11 cellular contexts compared by ENCODE assay signal in the genomic region with DNA sequence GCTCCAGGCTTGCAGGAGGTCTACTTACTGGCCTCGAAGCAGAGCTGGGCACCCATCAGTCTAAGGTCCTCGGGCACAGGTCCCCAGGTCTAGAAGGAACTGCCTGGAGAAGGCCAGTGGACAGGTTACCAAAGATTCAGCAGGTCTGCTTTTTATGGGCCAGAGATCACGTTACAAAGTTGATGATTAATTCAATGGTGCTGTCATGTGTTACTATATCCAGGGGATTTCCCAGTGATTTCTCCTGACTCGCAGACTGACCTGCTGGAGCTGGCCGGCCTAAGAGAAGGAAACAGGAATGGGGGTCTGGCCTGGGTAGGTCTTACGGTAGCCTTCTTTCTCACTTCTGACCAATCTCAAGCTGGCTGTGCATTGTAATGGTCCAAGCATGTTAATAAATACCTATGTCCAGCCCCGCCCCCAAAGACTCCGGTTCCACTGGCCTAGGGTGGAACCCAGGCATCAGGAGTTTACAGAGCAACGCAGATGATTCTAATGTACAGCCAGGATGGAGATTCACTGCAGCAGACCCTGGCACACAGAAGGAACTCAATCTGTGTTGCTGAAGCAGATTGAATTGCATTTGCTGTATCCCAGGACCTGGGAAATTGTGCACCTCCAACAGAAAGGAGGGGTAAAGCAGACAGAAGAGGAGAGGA. TPM values are rescaled to one million over a fixed set of nuclear protein-coding genes. Genes with fewer than 3 reads are reported as not detected.
DNase-seq lines count a peak whose midpoint lies in the region; ATAC-seq and TF ChIP-seq lines count a peak whose summit lies in the region.
"Had no signal": no experiment of that assay in that cellular context is flagged by ENCODE, and none has a peak within 500 bp of the region (broad histone marks: within the 10 kb centered on the region; RNA-seq: fewer than 3 reads in every experiment).

A gene with protein sequence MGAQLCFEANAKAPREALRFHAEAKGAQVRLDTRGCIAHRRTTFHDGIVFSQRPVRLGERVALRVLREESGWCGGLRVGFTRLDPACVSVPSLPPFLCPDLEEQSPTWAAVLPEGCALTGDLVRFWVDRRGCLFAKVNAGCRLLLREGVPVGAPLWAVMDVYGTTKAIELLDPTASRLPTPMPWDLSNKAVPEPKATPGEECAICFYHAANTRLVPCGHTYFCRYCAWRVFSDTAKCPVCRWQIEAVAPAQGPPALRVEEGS (minus strand): TSS at position 127 of the 659 bp plus-strand sequence. CDS start 71 bp downstream, at position 56.

- no peak within 1 kb of the TSS for H3K4me3 ChIP-seq in LNCaP clone FGC (ENCODE audit: low read depth, low read length)
- H3K4me3 ChIP-seq in choroid plexus epithelial cell (ENCODE audit: low read depth, low read length) = no peak within 1 kb of the TSS
- H3K4me3 ChIP-seq: SJCRH30 had no signal

- peak within 1 kb of the TSS; percentile 23 for H3K27ac Mint-ChIP-seq in nephron progenitor cell
- H3K27ac Mint-ChIP-seq: activated naive CD4-positive, alpha-beta T cell treated with anti-CD3 and anti-CD28 coated beads, Interleukin-2, amount 50 U/mL, for 24 hours had no signal

- no peak within 1 kb of the TSS for H3K4me3 Mint-ChIP-seq in nephron progenitor cell

- H3K9me3 Mint-ChIP-seq in nephron progenitor cell = no peaks in the 10 kb centered on the region
- H3K9me3 Mint-ChIP-seq: activated naive CD4-positive, alpha-beta T cell treated with anti-CD3 and anti-CD28 coated beads, Interleukin-2, amount 50 U/mL, for 24 hours had no signal

- H3K4me1 Mint-ChIP-seq in nephron progenitor cell = peaks cover 40% of the 10 kb centered on the region

- no peaks in the 10 kb centered on the region for H3K36me3 Mint-ChIP-seq in nephron progenitor cell (ENCODE audit: low read depth)
- H3K36me3 Mint-ChIP-seq: activated naive CD4-positive, alpha-beta T cell treated with anti-CD3 and anti-CD28 coated beads, Interleukin-2, amount 50 U/mL, for 24 hours had no signal

- H3K27me3 Mint-ChIP-seq in nephron progenitor cell (ENCODE audit: low read depth, poor library complexity) = peaks cover 14% of the 10 kb centered on the region

- TF ChIP-seq CTCF in LNCaP clone FGC (IDR thresholded peaks at IDR 0.05; ENCODE audit: control insufficient read depth, extremely low read depth, insufficient read depth) (no peak), choroid plexus epithelial cell (conservative IDR thresholded peaks at IDR 0.05; ENCODE audit: low read depth, low read length) (no peak), nephron progenitor cell (IDR thresholded peaks at IDR 0.05) (no peak)

- no peak for ATAC-seq in GM21381 (IDR thresholded peaks at IDR 0.05; ENCODE audit: unreplicated experiment)

- DNase-seq in Daoy (ENCODE audit: low read depth) (peak; percentile 73), LNCaP clone FGC (ENCODE audit: low read depth) (peak; percentile 42), choroid plexus epithelial cell (ENCODE audit: low read depth) (peak; percentile 75), nephron progenitor cell (peak; percentile 40), NCI-H2029 treated with DMSO at 0.1 percent for 48 hours (lab: John Stamatoyannopoulos, UW) (no peak), NCI-H1930 (lab: John Stamatoyannopoulos, UW) (no peak), hypothalamus (lab: John Stamatoyannopoulos, UW) (no peak)
- DNase-seq: KG1, SJCRH30 had no signal

RNA-seq across cellular contexts. Expression of the gene that starts here (rescaled TPM):
- total RNA-seq in Daoy (2014; rRNA removed; shearing (Covaris generic)) = 0.23 and 1.2 TPM in 2 replicates
- total RNA-seq: SJCRH30 had no signal

Comparison
In these comparisons a context has a peak if more than half of its experiments do, and no peak if none do; other contexts are left out.
1. DNase-seq: peak in Daoy (single experiment), LNCaP clone FGC (single experiment), choroid plexus epithelial cell (single experiment) and nephron progenitor cell (single experiment); none in NCI-H2029 treated with DMSO at 0.1 percent for 48 hours (single experiment), NCI-H1930 (0 of 2) and hypothalamus (0 of 51).